In genomic region chr16:64121473-64121872, GRCh38 we compare ENCODE assay signal across 18 cellular contexts.
A peak's percentile ranks its signal among the peaks of the same experiment; 100 is the strongest.
DNase-seq lines count a peak whose midpoint lies in the region; ATAC-seq and TF ChIP-seq lines count a peak whose summit lies in the region.
"Had no signal": no experiment of that assay in that cellular context is flagged by ENCODE, and none has a peak within 500 bp of the region (broad histone marks: within the 10 kb centered on the region; RNA-seq: fewer than 3 reads in every experiment).

No MANE protein-coding gene starts in this region.

- peaks cover 5% of the 10 kb centered on the region for H3K9me3 ChIP-seq in CD8-positive, alpha-beta T cell (ENCODE audit: low read length)
- H3K9me3 ChIP-seq: neutrophil, right lobe of liver had no signal

- peak overlapping the region; percentile 25 for H3K27ac Mint-ChIP-seq in progenitor cell of endocrine pancreas
- no peak overlapping the region for H3K27ac Mint-ChIP-seq in CD8-positive, alpha-beta T cell
- H3K27ac Mint-ChIP-seq: T-cell had no signal

- H3K4me3 Mint-ChIP-seq in progenitor cell of endocrine pancreas (ENCODE audit: low read depth) = no peak overlapping the region
- H3K4me3 Mint-ChIP-seq in CD8-positive, alpha-beta T cell = no peak overlapping the region
- H3K4me3 Mint-ChIP-seq: T-cell had no signal

- no peak overlapping the region for H3K27ac ChIP-seq in epithelial cell of prostate
- H3K27ac ChIP-seq in CD8-positive, alpha-beta T cell (ENCODE audit: low read depth, low read length) = no peak overlapping the region
- H3K27ac ChIP-seq: C4-2B, KMS-11, neutrophil, right lobe of liver had no signal

- ATAC-seq in CD8-positive, alpha-beta T cell = no peak
- ATAC-seq: right lobe of liver, T-cell had no signal

- H3K4me1 Mint-ChIP-seq in progenitor cell of endocrine pancreas (ENCODE audit: low read depth) = no peaks in the 10 kb centered on the region
- no peaks in the 10 kb centered on the region for H3K4me1 Mint-ChIP-seq in CD8-positive, alpha-beta T cell (ENCODE audit: low read depth)
- H3K4me1 Mint-ChIP-seq: T-cell had no signal

- H3K36me3 Mint-ChIP-seq in progenitor cell of endocrine pancreas (ENCODE audit: insufficient read depth) = no peaks in the 10 kb centered on the region
- H3K36me3 Mint-ChIP-seq in CD8-positive, alpha-beta T cell = no peaks in the 10 kb centered on the region
- H3K36me3 Mint-ChIP-seq: T-cell had no signal

- no peaks in the 10 kb centered on the region for H3K36me3 ChIP-seq in CD8-positive, alpha-beta T cell (ENCODE audit: insufficient read depth, low read length)
- H3K36me3 ChIP-seq: neutrophil, right lobe of liver had no signal

- no peaks in the 10 kb centered on the region for H3K27me3 Mint-ChIP-seq in progenitor cell of endocrine pancreas
- no peaks in the 10 kb centered on the region for H3K27me3 Mint-ChIP-seq in CD8-positive, alpha-beta T cell (ENCODE audit: low read depth)
- H3K27me3 Mint-ChIP-seq: T-cell had no signal

- POLR2A ChIA-PET in CD8-positive, alpha-beta T cell (lab: Charles Lee) = no interaction called here

- intact Hi-C loops in CD8-positive, alpha-beta T cell (cut with DNase I, micrococcal nuclease) = no loop called here

- no peak for TF ChIP-seq CTCF in progenitor cell of endocrine pancreas (IDR thresholded peaks at IDR 0.05; ENCODE audit: unreplicated experiment)
- no peak for TF ChIP-seq CTCF in CD8-positive, alpha-beta T cell (IDR thresholded peaks at IDR 0.05)

- H3K9me3 Mint-ChIP-seq in progenitor cell of endocrine pancreas (ENCODE audit: low read depth) = no peaks in the 10 kb centered on the region
- peaks cover 25% of the 10 kb centered on the region for H3K9me3 Mint-ChIP-seq in CD8-positive, alpha-beta T cell

- DNase-seq in EH (ENCODE audit: low read depth) (peak; percentile 55), NCI-H226 (peak; percentile 43), epithelial cell of prostate (ENCODE audit: low read depth, low spot score) (peak; percentile 80), progenitor cell of endocrine pancreas (ENCODE audit: low spot score, unreplicated experiment) (no peak), Ammon's horn (ENCODE audit: low spot score) (no peak), DMS 273 (lab: John Stamatoyannopoulos, UW; ENCODE audit: unreplicated experiment) (no peak), cerebellar nuclear complex (lab: John Stamatoyannopoulos, UW) (no peak)
- DNase-seq in CD8-positive, alpha-beta T cell = no peak
- DNase-seq: activated gamma-delta T cell; foreskin melanocyte; NCI-H446; right lobe of liver; stimulated activated CD4-positive, alpha-beta T cell treated with anti-CD3 and anti-CD28 coated beads, Interleukin-4, amount 100 ng/mL, for 4 hours; T-cell; trophoblast cell had no signal

- H3K27me3 ChIP-seq in CD8-positive, alpha-beta T cell (ENCODE audit: insufficient read depth, low read length) = no peaks in the 10 kb centered on the region
- H3K27me3 ChIP-seq: neutrophil, right lobe of liver had no signal

- CTCF ChIA-PET in CD8-positive, alpha-beta T cell (lab: Charles Lee) = no interaction called here

- H3K4me1 ChIP-seq in CD8-positive, alpha-beta T cell (ENCODE audit: insufficient read depth, low read length) = no peaks in the 10 kb centered on the region
- H3K4me1 ChIP-seq: right lobe of liver had no signal

- no peak overlapping the region for H3K4me3 ChIP-seq in CD8-positive, alpha-beta T cell (ENCODE audit: low read depth, low read length)
- H3K4me3 ChIP-seq: right lobe of liver had no signal

Comparison
In these comparisons a context has a peak if more than half of its experiments do, and no peak if none do; other contexts are left out.
1. DNase-seq: peak in EH (single experiment), NCI-H226 (single experiment) and epithelial cell of prostate (single experiment); none in progenitor cell of endocrine pancreas (single experiment), Ammon's horn (single experiment), DMS 273 (single experiment), cerebellar nuclear complex (0 of 2) and CD8-positive, alpha-beta T cell (0 of 7).